ENCODE assay signal across 9 cellular contexts in genomic region chr1:110223581-110223980, GRCh38.
"Had no signal": no experiment of that assay in that cellular context is flagged by ENCODE, and none has a peak within 500 bp of the region (broad histone marks: within the 10 kb centered on the region; RNA-seq: fewer than 3 reads in every experiment).

No MANE protein-coding gene starts in this region.

- H3K4me2 ChIP-seq: GM23338 had no signal

- H3K4me1 ChIP-seq: HAP-1 had no signal

- H2AFZ ChIP-seq: GM23338 had no signal

- H3K4me3 Mint-ChIP-seq: GM23338, HFFc6 had no signal

- H3K27ac ChIP-seq: HL-60 had no signal

- DNase-seq: H7, HFFc6, KG1 had no signal

- FAIRE-seq: HepG2, K562 had no signal

- H3K27ac Mint-ChIP-seq: GM23338, HFFc6 had no signal

- H3K9me3 Mint-ChIP-seq: GM23338, HFFc6 had no signal

- H3K4me3 ChIP-seq: GM23338, HAP-1, K562 had no signal

- H3K9me3 ChIP-seq: HAP-1 had no signal

- ATAC-seq: GM23338, HCT116, HepG2, K562 had no signal
